ENCODE assay signal across 8 cellular contexts in genomic region chr2:231780123-231780908, GRCh38. TPM values are rescaled to one million over a fixed set of nuclear protein-coding genes. Genes with fewer than 3 reads are reported as not detected.
DNase-seq lines count a peak whose midpoint lies in the region; TF ChIP-seq lines count a peak whose summit lies in the region.

No MANE protein-coding gene starts in this region.

- H3K27ac Mint-ChIP-seq in activated naive CD8-positive, alpha-beta T cell = peak overlapping the region; percentile 95

- H3F3A ChIP-seq in smooth muscle cell (ENCODE audit: low read depth) = no peaks in the 10 kb centered on the region

- H3K27ac ChIP-seq in iPS-18a (ENCODE audit: low read length) (no peak overlapping the region), smooth muscle cell (ENCODE audit: low read depth) (no peak overlapping the region)

- H3K36me3 ChIP-seq in iPS-18a (ENCODE audit: control insufficient read depth, low read depth, low read length) (no peaks in the 10 kb centered on the region), smooth muscle cell (ENCODE audit: low read depth) (no peaks in the 10 kb centered on the region)

- H3K79me2 ChIP-seq in smooth muscle cell (ENCODE audit: low read depth) = peaks cover 8% of the 10 kb centered on the region

- peaks cover 46% of the 10 kb centered on the region for H3K4me1 Mint-ChIP-seq in activated naive CD8-positive, alpha-beta T cell (ENCODE audit: low read depth)

- H3K27me3 Mint-ChIP-seq in activated naive CD8-positive, alpha-beta T cell = no peaks in the 10 kb centered on the region

- H3K9ac ChIP-seq in iPS-18a (ENCODE audit: low read length) (peak overlapping the region; percentile 47), smooth muscle cell (ENCODE audit: low read depth) (peak overlapping the region; percentile 24)

- H3K4me1 ChIP-seq in iPS-18a (ENCODE audit: control insufficient read depth, low read depth, low read length) = peaks cover 14% of the 10 kb centered on the region
- H3K4me1 ChIP-seq in smooth muscle cell (ENCODE audit: low read depth) = peaks cover 7% of the 10 kb centered on the region

- H2AFZ ChIP-seq in smooth muscle cell (ENCODE audit: low read depth) = peak overlapping the region; percentile 96

- H3K4me3 ChIP-seq in iPS-18a (ENCODE audit: low read length) (peak overlapping the region; percentile 96), smooth muscle cell (peak overlapping the region; percentile 76)

- DNase-seq in NCI-H82 (lab: John Stamatoyannopoulos, UW) = peak; percentile 47
- DNase-seq in NCI-H82 treated with DMSO at 0.1 percent for 48 hours (lab: John Stamatoyannopoulos, UW; ENCODE audit: unreplicated experiment) = no peak
- peak; percentile 67 for DNase-seq in HuH-7.5 (ENCODE audit: low spot score)
- DNase-seq in smooth muscle cell (lab: John Stamatoyannopoulos, UW; ENCODE audit: unreplicated experiment) = no peak
- DNase-seq in stimulated activated naive CD4-positive, alpha-beta T cell treated with Interleukin-2 at 50 U/mL for 16 hours (lab: John Stamatoyannopoulos, UW) = no peak
- no peak for DNase-seq in KG1 (lab: John Stamatoyannopoulos, UW)

- 3% methylated on average over 37 of the region's 51 CpGs for WGBS in smooth muscle cell (ENCODE audit: low lambda C conversion rate)

- TF ChIP-seq CTCF in smooth muscle cell (IDR thresholded peaks at IDR 0.05; ENCODE audit: borderline replicate concordance, insufficient read depth, poor library complexity, severe bottlenecking) = no peak

- H3K9me3 ChIP-seq in iPS-18a (ENCODE audit: control insufficient read depth, low read depth, low read length) (no peaks in the 10 kb centered on the region), smooth muscle cell (replicated peaks; ENCODE audit: low read depth) (no peaks in the 10 kb centered on the region)

- H3K36me3 Mint-ChIP-seq in activated naive CD8-positive, alpha-beta T cell = peaks cover 2% of the 10 kb centered on the region

- H3K27me3 ChIP-seq in iPS-18a (ENCODE audit: control insufficient read depth, insufficient read depth, low read length) (peaks cover 9% of the 10 kb centered on the region), smooth muscle cell (ENCODE audit: low read depth) (no peaks in the 10 kb centered on the region)

- H3K9me3 Mint-ChIP-seq in activated naive CD8-positive, alpha-beta T cell (ENCODE audit: low read depth) = no peaks in the 10 kb centered on the region

- peak overlapping the region; percentile 88 for H3K4me2 ChIP-seq in smooth muscle cell

- peak overlapping the region; percentile 97 for H3K4me3 Mint-ChIP-seq in activated naive CD8-positive, alpha-beta T cell

- peaks cover 12% of the 10 kb centered on the region for H4K20me1 ChIP-seq in smooth muscle cell (ENCODE audit: low read depth)

RNA-seq across cellular contexts. Expression of gene PDE6D, which starts 0.8 kb away (rescaled TPM):
- total RNA-seq in smooth muscle cell = 30.0 and 54.9 TPM in 2 replicates
- polyA plus RNA-seq in smooth muscle cell = 32.7 and 34.4 TPM in 2 replicates

RNA-seq across cellular contexts. Expression of gene COPS7B, which starts 5.9 kb away (rescaled TPM):
- total RNA-seq in smooth muscle cell = 27.2 and 29.7 TPM in 2 replicates
- 33.9 and 41.8 TPM in 2 replicates for polyA plus RNA-seq in smooth muscle cell

Comparison
In these comparisons a context has a peak if more than half of its experiments do, and no peak if none do; other contexts are left out.
1. DNase-seq: peak in NCI-H82 (single experiment) and HuH-7.5 (single experiment); none in NCI-H82 treated with DMSO at 0.1 percent for 48 hours (single experiment), smooth muscle cell (single experiment), stimulated activated naive CD4-positive, alpha-beta T cell treated with Interleukin-2 at 50 U/mL for 16 hours (single experiment) and KG1 (single experiment).